1 cellular context compared by ENCODE assay signal in genomic region chr2:85954918-85955420, GRCh38.
TF ChIP-seq lines count a peak whose summit lies in the region.

No MANE protein-coding gene starts in this region.

TF ChIP-seq in HepG2, 621 proteins besides CTCF, POLR2A, EP300 and RAD21 (continued from another document and continues in another):
- TF ChIP-seq GLMP (CRISPR knock-in tag; IDR thresholded peaks at IDR 0.05; ENCODE audit: borderline replicate concordance), result no peak
- TF ChIP-seq ZFP36 (IDR thresholded peaks at IDR 0.05; ENCODE audit: borderline replicate concordance, low read depth, low read length, partially characterized antibody), result no peak
- no peak for TF ChIP-seq NR2F1 (CRISPR knock-in tag; IDR thresholded peaks at IDR 0.05)
- no peak for TF ChIP-seq MED8 (CRISPR knock-in tag; IDR thresholded peaks at IDR 0.05; ENCODE audit: insufficient replicate concordance)
- no peak for TF ChIP-seq HHEX (CRISPR knock-in tag; IDR thresholded peaks at IDR 0.05)
- no peak for TF ChIP-seq FOXA1 (IDR thresholded peaks at IDR 0.05)
- TF ChIP-seq FOXA1 (CRISPR knock-in tag; IDR thresholded peaks at IDR 0.05), result peak; percentile 86
- TF ChIP-seq ZNF629 (CRISPR knock-in tag; conservative IDR thresholded peaks at IDR 0.05), result no peak
- no peak for TF ChIP-seq FOXJ3 (CRISPR knock-in tag; IDR thresholded peaks at IDR 0.05; ENCODE audit: borderline replicate concordance)
- no peak for TF ChIP-seq ZNF546 (CRISPR knock-in tag; conservative IDR thresholded peaks at IDR 0.05)
- TF ChIP-seq ZNF691 (CRISPR knock-in tag; IDR thresholded peaks at IDR 0.05; ENCODE audit: borderline replicate concordance, low read depth), result no peak
- TF ChIP-seq PLSCR1 (CRISPR knock-in tag; IDR thresholded peaks at IDR 0.05; ENCODE audit: borderline replicate concordance), result no peak
- TF ChIP-seq ZNF329 (CRISPR knock-in tag; IDR thresholded peaks at IDR 0.05; ENCODE audit: low read depth), result no peak
- TF ChIP-seq HNRNPH1 (optimal IDR thresholded peaks at IDR 0.05; ENCODE audit: low read depth, low read length), result no peak
- TF ChIP-seq ZNF780A (CRISPR knock-in tag; IDR thresholded peaks at IDR 0.05), result no peak
- TF ChIP-seq DMTF1 (CRISPR knock-in tag; IDR thresholded peaks at IDR 0.05), result no peak
- TF ChIP-seq FOXP1 (IDR thresholded peaks at IDR 0.05), result no peak
- TF ChIP-seq FOXP1 (CRISPR knock-in tag; IDR thresholded peaks at IDR 0.05), result 0 out of 2 replicates have a peak, but pooled peaks have one; percentile 23
- no peak for TF ChIP-seq HDAC6 (IDR thresholded peaks at IDR 0.05; ENCODE audit: low read depth, low read length)
- no peak for TF ChIP-seq ZC3H4 (CRISPR knock-in tag; IDR thresholded peaks at IDR 0.05; ENCODE audit: borderline replicate concordance)
- TF ChIP-seq BCLAF1 (IDR thresholded peaks at IDR 0.05), result no peak
- TF ChIP-seq ZFP62 (CRISPR knock-in tag; IDR thresholded peaks at IDR 0.05), result no peak
- TF ChIP-seq CERS6 (CRISPR knock-in tag; IDR thresholded peaks at IDR 0.05), result no peak
- no peak for TF ChIP-seq SPEN (CRISPR knock-in tag; IDR thresholded peaks at IDR 0.05; ENCODE audit: low read depth)
- no peak for TF ChIP-seq ZNF383 (CRISPR knock-in tag; IDR thresholded peaks at IDR 0.05; ENCODE audit: borderline replicate concordance)
- peak; percentile 20; the same call in 1 of the 2 replicates for TF ChIP-seq THRA (CRISPR knock-in tag; IDR thresholded peaks at IDR 0.05; ENCODE audit: borderline replicate concordance)
- no peak for TF ChIP-seq MXD4 (CRISPR knock-in tag; IDR thresholded peaks at IDR 0.05)
- no peak for TF ChIP-seq U2AF2 (IDR thresholded peaks at IDR 0.05; ENCODE audit: low read depth, low read length)
- TF ChIP-seq KAT8 (CRISPR knock-in tag; IDR thresholded peaks at IDR 0.05), result no peak
- 0 out of 2 replicates have a peak, but pooled peaks have one; percentile 31 for TF ChIP-seq SP5 (CRISPR knock-in tag; IDR thresholded peaks at IDR 0.05; ENCODE audit: borderline replicate concordance, low read depth)
- peak; percentile 24; the same call in 1 of the 2 replicates for TF ChIP-seq ELF1 (CRISPR knock-in tag; IDR thresholded peaks at IDR 0.05)
- peak; percentile 53; the same call in 1 of the 2 replicates for TF ChIP-seq RARA (CRISPR knock-in tag; IDR thresholded peaks at IDR 0.05)
- TF ChIP-seq ZNF749 (CRISPR knock-in tag; IDR thresholded peaks at IDR 0.05; ENCODE audit: borderline replicate concordance), result no peak
- no peak for TF ChIP-seq HDAC1 (CRISPR knock-in tag; IDR thresholded peaks at IDR 0.05)
- no peak for TF ChIP-seq MYNN (CRISPR knock-in tag; IDR thresholded peaks at IDR 0.05; ENCODE audit: low read depth)
- TF ChIP-seq ZNF761 (CRISPR knock-in tag; conservative IDR thresholded peaks at IDR 0.05), result no peak
- TF ChIP-seq KDM1A (CRISPR knock-in tag; IDR thresholded peaks at IDR 0.05), result no peak
- no peak for TF ChIP-seq TOE1 (CRISPR knock-in tag; IDR thresholded peaks at IDR 0.05)
- no peak for TF ChIP-seq SOX13 (IDR thresholded peaks at IDR 0.05)
- TF ChIP-seq SOX13 (CRISPR knock-in tag; conservative IDR thresholded peaks at IDR 0.05 in 1 of 2, IDR thresholded peaks at IDR 0.05 in 1 of 2), result peak in 1 of 2 experiments; percentile 30; a peak in 1 of 4 replicates
- no peak for TF ChIP-seq RERE (CRISPR knock-in tag; IDR thresholded peaks at IDR 0.05; ENCODE audit: low read depth)
- TF ChIP-seq ZNF468 (CRISPR knock-in tag; IDR thresholded peaks at IDR 0.05), result no peak
- no peak for TF ChIP-seq ZNF281 (CRISPR knock-in tag; IDR thresholded peaks at IDR 0.05; ENCODE audit: borderline replicate concordance)
- TF ChIP-seq FOSL2 (CRISPR knock-in tag; IDR thresholded peaks at IDR 0.05), result peak; percentile 35; the same call in 1 of the 2 replicates
- peak; percentile 49 for TF ChIP-seq GATAD2A (CRISPR knock-in tag; IDR thresholded peaks at IDR 0.05)
- TF ChIP-seq ZNF567 (CRISPR knock-in tag; IDR thresholded peaks at IDR 0.05; ENCODE audit: borderline replicate concordance), result no peak
- TF ChIP-seq ZNF441 (CRISPR knock-in tag; IDR thresholded peaks at IDR 0.05; ENCODE audit: borderline replicate concordance), result no peak
- TF ChIP-seq ZNF333 (CRISPR knock-in tag; IDR thresholded peaks at IDR 0.05; ENCODE audit: borderline replicate concordance), result no peak
